ENCODE assay signal across 26 cellular contexts in genomic region chr20:44918761-44919160, GRCh38.
"Had no signal": no experiment of that assay in that cellular context is flagged by ENCODE, and none has a peak within 500 bp of the region (broad histone marks: within the 10 kb centered on the region; RNA-seq: fewer than 3 reads in every experiment).

No MANE protein-coding gene starts in this region.

- H3K27me3 ChIP-seq: ovary, right atrium auricular region, right lobe of liver, stomach, testis, thyroid gland, upper lobe of right lung had no signal

- H3K4me3 ChIP-seq: left ventricle myocardium inferior, lung, mucosa of descending colon, ovary, right atrium auricular region, right lobe of liver, skin epidermis, stomach, testis, thyroid gland, upper lobe of right lung had no signal

- H3K9me3 Mint-ChIP-seq: naive thymus-derived CD4-positive, alpha-beta T cell; natural killer cell treated with Interleukin-12 subunit alpha and Interleukin-12 subunit beta and Interleukin-15 and Interleukin-18, amount 100 ng/mL, for 72 hours; stimulated activated naive B cell treated with anti-CD40 and anti-IgM and Interleukin-4, amounts not matched to agents 10 μg/mL and 1 μg/mL and 100 μg/mL, for 72 hours had no signal

- H3K36me3 ChIP-seq: ovary, right atrium auricular region, right lobe of liver had no signal

- ATAC-seq: left colon; mucosa of descending colon; naive thymus-derived CD4-positive, alpha-beta T cell; natural killer cell treated with Interleukin-12 subunit alpha and Interleukin-12 subunit beta and Interleukin-15 and Interleukin-18, amount 100 ng/mL, for 72 hours; right lobe of liver; stimulated activated naive B cell treated with anti-CD40 and anti-IgM and Interleukin-4, amounts not matched to agents 10 μg/mL and 1 μg/mL and 100 μg/mL, for 72 hours; stimulated activated naive CD8-positive, alpha-beta T cell treated with anti-CD3 and anti-CD28 coated beads, Interleukin-15, Interleukin-2, amounts not matched to agents 100 U/mL and 50 U/mL, for 24 hours; upper lobe of right lung had no signal

- FAIRE-seq: keratinocyte, urothelium cell line had no signal

- DNase-seq: hippocampal formation; left colon; left ventricle myocardium inferior; midbrain; mucosa of descending colon; naive thymus-derived CD4-positive, alpha-beta T cell; ovary; right lobe of liver; stimulated activated CD4-positive, alpha-beta T cell treated with anti-CD3 and anti-CD28 coated beads, Interleukin-12 subunit alpha, Interleukin-12 subunit beta, amount 100 ng/mL, for 4 hours; stimulated activated CD4-positive, alpha-beta T cell treated with anti-CD3 and anti-CD28 coated beads, Interleukin-15, amount 100 ng/mL, for 24 hours; stimulated activated CD4-positive, alpha-beta T cell treated with anti-CD3 and anti-CD28 coated beads, Interleukin-2, amount 100 ng/mL, for 24 hours; stimulated activated CD4-positive, alpha-beta T cell treated with anti-CD3 and anti-CD28 coated beads, Interleukin-4, amount 100 ng/mL, for 1 hour; stimulated activated naive B cell treated with anti-CD40 and anti-IgM and Interleukin-4, amounts not matched to agents 10 μg/mL and 1 μg/mL and 100 μg/mL, for 72 hours; stimulated activated naive CD8-positive, alpha-beta T cell treated with anti-CD3 and anti-CD28 coated beads, Interleukin-15, Interleukin-2, amounts not matched to agents 100 U/mL and 50 U/mL, for 24 hours; stomach; testis; thyroid gland; trophoblast cell; upper lobe of right lung had no signal

- H3K27ac ChIP-seq: left ventricle myocardium inferior, ovary, right atrium auricular region, right lobe of liver, skin epidermis, stomach, testis, thyroid gland, upper lobe of right lung had no signal

- H3K27me3 Mint-ChIP-seq: naive thymus-derived CD4-positive, alpha-beta T cell; natural killer cell treated with Interleukin-12 subunit alpha and Interleukin-12 subunit beta and Interleukin-15 and Interleukin-18, amount 100 ng/mL, for 72 hours; progenitor cell of endocrine pancreas; stimulated activated naive B cell treated with anti-CD40 and anti-IgM and Interleukin-4, amounts not matched to agents 10 μg/mL and 1 μg/mL and 100 μg/mL, for 72 hours had no signal

- H3K4me1 ChIP-seq: left ventricle myocardium inferior, right atrium auricular region, right lobe of liver, stomach, testis, thyroid gland, upper lobe of right lung had no signal

- H3K9me3 ChIP-seq: left ventricle myocardium inferior, mucosa of descending colon, ovary, right atrium auricular region, right lobe of liver, stomach, testis, thyroid gland, upper lobe of right lung had no signal

- H3K4me3 Mint-ChIP-seq: naive thymus-derived CD4-positive, alpha-beta T cell; natural killer cell treated with Interleukin-12 subunit alpha and Interleukin-12 subunit beta and Interleukin-15 and Interleukin-18, amount 100 ng/mL, for 72 hours; stimulated activated naive B cell treated with anti-CD40 and anti-IgM and Interleukin-4, amounts not matched to agents 10 μg/mL and 1 μg/mL and 100 μg/mL, for 72 hours had no signal

- H3K27ac Mint-ChIP-seq: natural killer cell treated with Interleukin-12 subunit alpha and Interleukin-12 subunit beta and Interleukin-15 and Interleukin-18, amount 100 ng/mL, for 72 hours; progenitor cell of endocrine pancreas; stimulated activated naive B cell treated with anti-CD40 and anti-IgM and Interleukin-4, amounts not matched to agents 10 μg/mL and 1 μg/mL and 100 μg/mL, for 72 hours had no signal

- H3K36me3 Mint-ChIP-seq: natural killer cell treated with Interleukin-12 subunit alpha and Interleukin-12 subunit beta and Interleukin-15 and Interleukin-18, amount 100 ng/mL, for 72 hours had no signal
